Comparison of ENCODE assay signal across 16 cellular contexts in the genomic region with DNA sequence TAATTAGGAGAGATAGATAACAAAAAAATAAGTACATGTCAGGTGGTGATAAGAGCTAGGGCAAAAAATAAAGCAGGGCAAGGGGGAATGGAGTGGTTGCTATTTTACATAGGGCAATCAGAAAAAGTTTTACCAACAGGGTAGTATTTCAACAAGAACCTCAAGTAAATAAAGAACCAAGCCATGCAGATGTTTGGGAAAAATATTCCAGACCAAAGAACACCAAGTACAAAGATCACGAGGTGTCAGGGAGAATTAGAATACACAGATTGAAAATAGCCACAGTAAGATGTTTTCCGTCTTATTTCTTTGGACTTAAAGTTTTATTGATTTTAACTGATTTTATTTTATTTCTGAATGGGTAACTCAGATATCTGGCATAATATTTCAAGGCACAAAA.
"Had no signal": no experiment of that assay in that cellular context is flagged by ENCODE, and none has a peak within 500 bp of the region (broad histone marks: within the 10 kb centered on the region; RNA-seq: fewer than 3 reads in every experiment).

No MANE protein-coding gene starts in this region.

- ATAC-seq: activated CD4-positive, alpha-beta T cell treated with anti-CD3 and anti-CD28 coated beads for 36 hours; activated naive CD4-positive, alpha-beta T cell treated with anti-CD3 and anti-CD28 coated beads, Interleukin-2, amount 50 U/mL, for 72 hours; foreskin keratinocyte; pancreas; SK-N-SH treated with all-trans-retinoic acid at 6 μM for 48 hours; stimulated activated naive B cell treated with anti-CD40 and anti-IgM and Interleukin-4, amounts not matched to agents 10 μg/mL and 1 μg/mL and 100 μg/mL, for 72 hours had no signal

- H3K9me3 Mint-ChIP-seq: activated CD4-positive, alpha-beta memory T cell treated with anti-CD3 and anti-CD28 coated beads, Interleukin-2, amount 10 ng/mL, durations not matched to agents 7 days and 5 days; activated naive CD4-positive, alpha-beta T cell treated with anti-CD3 and anti-CD28 coated beads, Interleukin-2, amount 50 U/mL, for 72 hours; stimulated activated naive B cell treated with anti-CD40 and anti-IgM and Interleukin-4, amounts not matched to agents 10 μg/mL and 1 μg/mL and 100 μg/mL, for 72 hours had no signal

- H3K4me1 Mint-ChIP-seq: brain had no signal

- DNase-seq: activated CD4-positive, alpha-beta memory T cell treated with anti-CD3 and anti-CD28 coated beads, Interleukin-2, amount 10 ng/mL, durations not matched to agents 7 days and 5 days; activated CD4-positive, alpha-beta T cell treated with anti-CD3 and anti-CD28 coated beads for 36 hours; activated CD8-positive, alpha-beta memory T cell treated with anti-CD3 and anti-CD28 coated beads, Interleukin-2, amount 50 U/mL, for 4 hours; cortex of kidney; effector CD8-positive, alpha-beta T cell; foreskin keratinocyte; kidney glomerular epithelial cell; pancreas; stimulated activated CD4-positive, alpha-beta T cell treated with anti-CD3 and anti-CD28 coated beads, Interleukin-12 subunit alpha, Interleukin-12 subunit beta, amount 100 ng/mL, for 4 hours; stimulated activated naive B cell treated with anti-CD40 and anti-IgM and Interleukin-4, amounts not matched to agents 10 μg/mL and 1 μg/mL and 100 μg/mL, for 72 hours; T-helper 1 cell; transverse colon; WERI-Rb-1 had no signal

- H3K27ac Mint-ChIP-seq: activated CD4-positive, alpha-beta memory T cell treated with anti-CD3 and anti-CD28 coated beads, Interleukin-2, amount 10 ng/mL, durations not matched to agents 7 days and 5 days; activated CD4-positive, alpha-beta T cell treated with anti-CD3 and anti-CD28 coated beads for 36 hours; activated naive CD4-positive, alpha-beta T cell treated with anti-CD3 and anti-CD28 coated beads, Interleukin-2, amount 50 U/mL, for 72 hours; stimulated activated naive B cell treated with anti-CD40 and anti-IgM and Interleukin-4, amounts not matched to agents 10 μg/mL and 1 μg/mL and 100 μg/mL, for 72 hours had no signal

- H3K4me3 Mint-ChIP-seq: activated CD4-positive, alpha-beta memory T cell treated with anti-CD3 and anti-CD28 coated beads, Interleukin-2, amount 10 ng/mL, durations not matched to agents 7 days and 5 days; activated CD4-positive, alpha-beta T cell treated with anti-CD3 and anti-CD28 coated beads for 36 hours; brain; stimulated activated naive B cell treated with anti-CD40 and anti-IgM and Interleukin-4, amounts not matched to agents 10 μg/mL and 1 μg/mL and 100 μg/mL, for 72 hours had no signal

- H3K27me3 Mint-ChIP-seq: activated CD4-positive, alpha-beta memory T cell treated with anti-CD3 and anti-CD28 coated beads, Interleukin-2, amount 10 ng/mL, durations not matched to agents 7 days and 5 days; activated CD4-positive, alpha-beta T cell treated with anti-CD3 and anti-CD28 coated beads for 36 hours; brain; stimulated activated naive B cell treated with anti-CD40 and anti-IgM and Interleukin-4, amounts not matched to agents 10 μg/mL and 1 μg/mL and 100 μg/mL, for 72 hours had no signal
